Comparison of ENCODE assay signal across 1 cellular context in the genomic region with DNA sequence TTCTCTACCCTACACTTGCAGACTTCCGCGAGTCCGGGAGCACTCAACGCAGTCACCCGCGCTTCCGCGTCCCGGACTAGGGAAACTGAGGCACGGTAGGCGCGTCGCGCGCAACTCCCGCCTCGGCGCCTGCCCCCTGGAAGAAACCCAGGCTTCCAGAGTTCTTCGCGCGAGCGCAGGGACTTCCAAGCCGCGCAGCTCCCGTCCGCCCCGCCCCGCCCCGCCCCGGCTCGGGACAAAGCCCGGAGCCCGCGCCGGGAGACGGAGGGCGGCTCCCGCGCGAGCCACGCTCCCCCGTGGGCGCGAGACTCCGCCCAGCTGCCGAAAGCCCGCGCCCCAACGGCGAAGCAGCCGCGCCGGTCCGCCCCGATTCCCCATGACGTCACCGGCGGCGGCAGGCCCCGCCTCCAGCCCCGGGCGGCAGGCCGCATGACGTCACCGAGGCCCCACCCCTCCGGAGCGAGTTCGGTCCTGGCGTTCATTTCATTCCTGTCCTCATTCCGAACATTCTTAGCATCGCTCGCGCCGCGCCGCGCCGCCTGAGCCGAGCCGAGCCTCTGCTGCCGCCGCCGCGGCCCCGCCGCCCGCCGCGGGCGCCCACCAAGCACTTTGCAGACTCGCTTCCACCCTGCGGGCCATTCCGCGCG.
TF ChIP-seq lines count a peak whose summit lies in the region.

A gene (plus strand): TSS at position 498 of the 647 bp plus-strand sequence.

TF ChIP-seq in HEK293, 187 proteins besides CTCF, POLR2A, EP300 and RAD21 (continued from another document):
- TF ChIP-seq ZNF660 (tag by site-specific recombination; IDR thresholded peaks at IDR 0.05) (peak; percentile 52; the same call in 1 of the 2 replicates), KLF16 (tag by site-specific recombination; IDR thresholded peaks at IDR 0.05) (peak; percentile 62; the same call in 1 of the 2 replicates), ZNF530 (tag by site-specific recombination; IDR thresholded peaks at IDR 0.05; ENCODE audit: low read depth) (no peak), ZEB2 (tag by site-specific recombination; IDR thresholded peaks at IDR 0.05) (peak; percentile 59; the same call in 1 of the 2 replicates), RBAK (tag by site-specific recombination; IDR thresholded peaks at IDR 0.05) (no peak), ZFP41 (tag by site-specific recombination; IDR thresholded peaks at IDR 0.05; ENCODE audit: borderline replicate concordance) (no peak), ZNF701 (tag by site-specific recombination; IDR thresholded peaks at IDR 0.05) (no peak), ZNF274 (IDR thresholded peaks at IDR 0.05; ENCODE audit: low read length) (no peak), ZNF274 (tag by site-specific recombination; IDR thresholded peaks at IDR 0.05; ENCODE audit: borderline replicate concordance) (no peak), ZNF785 (tag by site-specific recombination; IDR thresholded peaks at IDR 0.05) (0 out of 2 replicates have a peak, but pooled peaks have one; percentile 63), ZNF626 (tag by site-specific recombination; IDR thresholded peaks at IDR 0.05) (no peak), ZNF37A (tag by site-specific recombination; IDR thresholded peaks at IDR 0.05) (0 out of 2 replicates have a peak, but pooled peaks have one; percentile 26), GLI2 (tag by site-specific recombination; IDR thresholded peaks at IDR 0.05; ENCODE audit: borderline replicate concordance, low read depth) (no peak), ZNF169 (tag by site-specific recombination; IDR thresholded peaks at IDR 0.05) (no peak), ZIC2 (tag by site-specific recombination; IDR thresholded peaks at IDR 0.05) (no peak), ZNF501 (tag by site-specific recombination; IDR thresholded peaks at IDR 0.05) (no peak), ZNF239 (tag by site-specific recombination; IDR thresholded peaks at IDR 0.05) (no peak), ZNF138 (tag by site-specific recombination; IDR thresholded peaks at IDR 0.05; ENCODE audit: borderline replicate concordance) (no peak), ZNF561 (tag by site-specific recombination; IDR thresholded peaks at IDR 0.05; ENCODE audit: borderline replicate concordance) (peak; percentile 71; the same call in 1 of the 2 replicates), ZNF266 (tag by site-specific recombination; IDR thresholded peaks at IDR 0.05; ENCODE audit: low read depth) (no peak), KLF1 (tag by site-specific recombination; IDR thresholded peaks at IDR 0.05) (peak; percentile 77), ZNF174 (tag by site-specific recombination; IDR thresholded peaks at IDR 0.05) (no peak), ZSCAN30 (tag by site-specific recombination; IDR thresholded peaks at IDR 0.05) (peak; percentile 79), ZNF23 (tag by site-specific recombination; IDR thresholded peaks at IDR 0.05; ENCODE audit: borderline replicate concordance) (no peak), ZNF121 (tag by site-specific recombination; IDR thresholded peaks at IDR 0.05) (no peak), ZXDB (tag by site-specific recombination; IDR thresholded peaks at IDR 0.05) (0 out of 2 replicates have a peak, but pooled peaks have one; percentile 39), MEIS1 (CRISPR knock-in tag; IDR thresholded peaks at IDR 0.05; ENCODE audit: borderline replicate concordance) (0 out of 2 replicates have a peak, but pooled peaks have one; percentile 28), ZNF426 (tag by site-specific recombination; IDR thresholded peaks at IDR 0.05) (no peak), SCRT2 (tag by site-specific recombination; IDR thresholded peaks at IDR 0.05) (no peak), ZNF214 (tag by site-specific recombination; IDR thresholded peaks at IDR 0.05; ENCODE audit: borderline replicate concordance) (no peak)
- TF ChIP-seq, protein P1, sequence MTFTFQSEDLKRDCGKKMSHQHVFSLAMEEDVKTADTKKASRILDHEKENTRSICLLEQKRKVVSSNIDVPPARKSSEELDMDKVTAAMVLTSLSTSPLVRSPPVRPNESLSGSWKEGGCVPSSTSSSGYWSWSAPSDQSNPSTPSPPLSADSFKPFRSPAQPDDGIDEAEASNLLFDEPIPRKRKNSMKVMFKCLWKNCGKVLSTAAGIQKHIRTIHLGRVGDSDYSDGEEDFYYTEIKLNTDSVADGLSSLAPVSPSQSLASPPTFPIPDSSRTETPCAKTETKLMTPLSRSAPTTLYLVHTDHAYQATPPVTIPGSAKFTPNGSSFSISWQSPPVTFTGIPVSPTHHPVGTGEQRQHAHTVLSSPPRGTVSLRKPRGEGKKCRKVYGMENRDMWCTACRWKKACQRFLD (tag by site-specific recombination; IDR thresholded peaks at IDR 0.05), result no peak
- TF ChIP-seq, protein P2, sequence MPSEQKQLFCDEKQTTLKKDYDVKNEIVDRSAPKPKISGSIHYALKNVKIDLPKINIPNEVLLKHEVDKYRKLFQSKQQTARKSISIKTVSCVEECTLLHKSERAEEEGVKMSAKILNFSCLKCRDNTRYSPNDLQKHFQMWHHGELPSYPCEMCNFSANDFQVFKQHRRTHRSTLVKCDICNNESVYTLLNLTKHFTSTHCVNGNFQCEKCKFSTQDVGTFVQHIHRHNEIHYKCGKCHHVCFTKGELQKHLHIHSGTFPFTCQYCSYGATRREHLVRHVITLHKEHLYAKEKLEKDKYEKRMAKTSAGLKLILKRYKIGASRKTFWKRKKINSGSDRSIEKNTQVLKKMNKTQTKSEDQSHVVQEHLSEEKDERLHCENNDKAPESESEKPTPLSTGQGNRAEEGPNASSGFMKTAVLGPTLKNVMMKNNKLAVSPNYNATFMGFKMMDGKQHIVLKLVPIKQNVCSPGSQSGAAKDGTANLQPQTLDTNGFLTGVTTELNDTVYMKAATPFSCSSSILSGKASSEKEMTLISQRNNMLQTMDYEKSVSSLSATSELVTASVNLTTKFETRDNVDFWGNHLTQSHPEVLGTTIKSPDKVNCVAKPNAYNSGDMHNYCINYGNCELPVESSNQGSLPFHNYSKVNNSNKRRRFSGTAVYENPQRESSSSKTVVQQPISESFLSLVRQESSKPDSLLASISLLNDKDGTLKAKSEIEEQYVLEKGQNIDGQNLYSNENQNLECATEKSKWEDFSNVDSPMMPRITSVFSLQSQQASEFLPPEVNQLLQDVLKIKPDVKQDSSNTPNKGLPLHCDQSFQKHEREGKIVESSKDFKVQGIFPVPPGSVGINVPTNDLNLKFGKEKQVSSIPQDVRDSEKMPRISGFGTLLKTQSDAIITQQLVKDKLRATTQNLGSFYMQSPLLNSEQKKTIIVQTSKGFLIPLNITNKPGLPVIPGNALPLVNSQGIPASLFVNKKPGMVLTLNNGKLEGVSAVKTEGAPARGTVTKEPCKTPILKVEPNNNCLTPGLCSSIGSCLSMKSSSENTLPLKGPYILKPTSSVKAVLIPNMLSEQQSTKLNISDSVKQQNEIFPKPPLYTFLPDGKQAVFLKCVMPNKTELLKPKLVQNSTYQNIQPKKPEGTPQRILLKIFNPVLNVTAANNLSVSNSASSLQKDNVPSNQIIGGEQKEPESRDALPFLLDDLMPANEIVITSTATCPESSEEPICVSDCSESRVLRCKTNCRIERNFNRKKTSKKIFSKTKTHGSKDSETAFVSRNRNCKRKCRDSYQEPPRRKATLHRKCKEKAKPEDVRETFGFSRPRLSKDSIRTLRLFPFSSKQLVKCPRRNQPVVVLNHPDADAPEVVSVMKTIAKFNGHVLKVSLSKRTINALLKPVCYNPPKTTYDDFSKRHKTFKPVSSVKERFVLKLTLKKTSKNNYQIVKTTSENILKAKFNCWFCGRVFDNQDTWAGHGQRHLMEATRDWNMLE (tag by site-specific recombination; conservative IDR thresholded peaks at IDR 0.05; ENCODE audit: low read depth), result no peak
- TF ChIP-seq, protein P3, sequence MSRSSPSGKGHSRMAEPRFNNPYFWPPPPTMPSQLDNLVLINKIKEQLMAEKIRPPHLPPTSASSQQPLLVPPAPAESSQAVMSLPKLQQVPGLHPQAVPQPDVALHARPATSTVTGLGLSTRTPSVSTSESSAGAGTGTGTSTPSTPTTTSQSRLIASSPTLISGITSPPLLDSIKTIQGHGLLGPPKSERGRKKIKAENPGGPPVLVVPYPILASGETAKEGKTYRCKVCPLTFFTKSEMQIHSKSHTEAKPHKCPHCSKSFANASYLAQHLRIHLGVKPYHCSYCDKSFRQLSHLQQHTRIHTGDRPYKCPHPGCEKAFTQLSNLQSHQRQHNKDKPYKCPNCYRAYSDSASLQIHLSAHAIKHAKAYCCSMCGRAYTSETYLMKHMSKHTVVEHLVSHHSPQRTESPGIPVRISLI (tag by site-specific recombination; IDR thresholded peaks at IDR 0.05), result no peak
- TF ChIP-seq, protein P4, sequence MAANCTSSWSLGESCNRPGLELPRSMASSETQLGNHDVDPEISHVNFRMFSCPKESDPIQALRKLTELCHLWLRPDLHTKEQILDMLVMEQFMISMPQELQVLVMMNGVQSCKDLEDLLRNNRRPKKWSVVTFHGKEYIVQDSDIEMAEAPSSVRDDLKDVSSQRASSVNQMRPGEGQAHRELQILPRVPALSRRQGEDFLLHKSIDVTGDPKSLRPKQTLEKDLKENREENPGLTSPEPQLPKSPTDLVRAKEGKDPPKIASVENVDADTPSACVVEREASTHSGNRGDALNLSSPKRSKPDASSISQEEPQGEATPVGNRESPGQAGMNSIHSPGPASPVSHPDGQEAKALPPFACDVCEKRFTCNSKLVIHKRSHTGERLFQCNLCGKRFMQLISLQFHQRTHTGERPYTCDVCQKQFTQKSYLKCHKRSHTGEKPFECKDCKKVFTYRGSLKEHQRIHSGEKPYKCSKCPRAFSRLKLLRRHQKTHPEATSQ (tag by site-specific recombination; IDR thresholded peaks at IDR 0.05), result no peak
- TF ChIP-seq, protein P5, sequence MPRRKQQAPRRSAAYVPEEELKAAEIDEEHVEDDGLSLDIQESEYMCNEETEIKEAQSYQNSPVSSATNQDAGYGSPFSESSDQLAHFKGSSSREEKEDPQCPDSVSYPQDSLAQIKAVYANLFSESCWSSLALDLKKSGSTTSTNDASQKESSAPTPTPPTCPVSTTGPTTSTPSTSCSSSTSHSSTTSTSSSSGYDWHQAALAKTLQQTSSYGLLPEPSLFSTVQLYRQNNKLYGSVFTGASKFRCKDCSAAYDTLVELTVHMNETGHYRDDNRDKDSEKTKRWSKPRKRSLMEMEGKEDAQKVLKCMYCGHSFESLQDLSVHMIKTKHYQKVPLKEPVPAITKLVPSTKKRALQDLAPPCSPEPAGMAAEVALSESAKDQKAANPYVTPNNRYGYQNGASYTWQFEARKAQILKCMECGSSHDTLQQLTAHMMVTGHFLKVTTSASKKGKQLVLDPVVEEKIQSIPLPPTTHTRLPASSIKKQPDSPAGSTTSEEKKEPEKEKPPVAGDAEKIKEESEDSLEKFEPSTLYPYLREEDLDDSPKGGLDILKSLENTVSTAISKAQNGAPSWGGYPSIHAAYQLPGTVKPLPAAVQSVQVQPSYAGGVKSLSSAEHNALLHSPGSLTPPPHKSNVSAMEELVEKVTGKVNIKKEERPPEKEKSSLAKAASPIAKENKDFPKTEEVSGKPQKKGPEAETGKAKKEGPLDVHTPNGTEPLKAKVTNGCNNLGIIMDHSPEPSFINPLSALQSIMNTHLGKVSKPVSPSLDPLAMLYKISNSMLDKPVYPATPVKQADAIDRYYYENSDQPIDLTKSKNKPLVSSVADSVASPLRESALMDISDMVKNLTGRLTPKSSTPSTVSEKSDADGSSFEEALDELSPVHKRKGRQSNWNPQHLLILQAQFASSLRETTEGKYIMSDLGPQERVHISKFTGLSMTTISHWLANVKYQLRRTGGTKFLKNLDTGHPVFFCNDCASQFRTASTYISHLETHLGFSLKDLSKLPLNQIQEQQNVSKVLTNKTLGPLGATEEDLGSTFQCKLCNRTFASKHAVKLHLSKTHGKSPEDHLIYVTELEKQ (tag by site-specific recombination; IDR thresholded peaks at IDR 0.05; ENCODE audit: borderline replicate concordance), result no peak
- TF ChIP-seq, protein P6, sequence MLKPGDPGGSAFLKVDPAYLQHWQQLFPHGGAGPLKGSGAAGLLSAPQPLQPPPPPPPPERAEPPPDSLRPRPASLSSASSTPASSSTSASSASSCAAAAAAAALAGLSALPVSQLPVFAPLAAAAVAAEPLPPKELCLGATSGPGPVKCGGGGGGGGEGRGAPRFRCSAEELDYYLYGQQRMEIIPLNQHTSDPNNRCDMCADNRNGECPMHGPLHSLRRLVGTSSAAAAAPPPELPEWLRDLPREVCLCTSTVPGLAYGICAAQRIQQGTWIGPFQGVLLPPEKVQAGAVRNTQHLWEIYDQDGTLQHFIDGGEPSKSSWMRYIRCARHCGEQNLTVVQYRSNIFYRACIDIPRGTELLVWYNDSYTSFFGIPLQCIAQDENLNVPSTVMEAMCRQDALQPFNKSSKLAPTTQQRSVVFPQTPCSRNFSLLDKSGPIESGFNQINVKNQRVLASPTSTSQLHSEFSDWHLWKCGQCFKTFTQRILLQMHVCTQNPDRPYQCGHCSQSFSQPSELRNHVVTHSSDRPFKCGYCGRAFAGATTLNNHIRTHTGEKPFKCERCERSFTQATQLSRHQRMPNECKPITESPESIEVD (tag by site-specific recombination; IDR thresholded peaks at IDR 0.05), result 0 out of 2 replicates have a peak, but pooled peaks have one; percentile 19
- TF ChIP-seq, protein P7, sequence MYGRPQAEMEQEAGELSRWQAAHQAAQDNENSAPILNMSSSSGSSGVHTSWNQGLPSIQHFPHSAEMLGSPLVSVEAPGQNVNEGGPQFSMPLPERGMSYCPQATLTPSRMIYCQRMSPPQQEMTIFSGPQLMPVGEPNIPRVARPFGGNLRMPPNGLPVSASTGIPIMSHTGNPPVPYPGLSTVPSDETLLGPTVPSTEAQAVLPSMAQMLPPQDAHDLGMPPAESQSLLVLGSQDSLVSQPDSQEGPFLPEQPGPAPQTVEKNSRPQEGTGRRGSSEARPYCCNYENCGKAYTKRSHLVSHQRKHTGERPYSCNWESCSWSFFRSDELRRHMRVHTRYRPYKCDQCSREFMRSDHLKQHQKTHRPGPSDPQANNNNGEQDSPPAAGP (tag by site-specific recombination; IDR thresholded peaks at IDR 0.05), result 0 out of 2 replicates have a peak, but pooled peaks have one; percentile 55
- TF ChIP-seq, protein P8, sequence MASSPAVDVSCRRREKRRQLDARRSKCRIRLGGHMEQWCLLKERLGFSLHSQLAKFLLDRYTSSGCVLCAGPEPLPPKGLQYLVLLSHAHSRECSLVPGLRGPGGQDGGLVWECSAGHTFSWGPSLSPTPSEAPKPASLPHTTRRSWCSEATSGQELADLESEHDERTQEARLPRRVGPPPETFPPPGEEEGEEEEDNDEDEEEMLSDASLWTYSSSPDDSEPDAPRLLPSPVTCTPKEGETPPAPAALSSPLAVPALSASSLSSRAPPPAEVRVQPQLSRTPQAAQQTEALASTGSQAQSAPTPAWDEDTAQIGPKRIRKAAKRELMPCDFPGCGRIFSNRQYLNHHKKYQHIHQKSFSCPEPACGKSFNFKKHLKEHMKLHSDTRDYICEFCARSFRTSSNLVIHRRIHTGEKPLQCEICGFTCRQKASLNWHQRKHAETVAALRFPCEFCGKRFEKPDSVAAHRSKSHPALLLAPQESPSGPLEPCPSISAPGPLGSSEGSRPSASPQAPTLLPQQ (tag by site-specific recombination; IDR thresholded peaks at IDR 0.05), result 0 out of 2 replicates have a peak, but pooled peaks have one; percentile 34
TF ChIP-seq in HEK293: peak in this region for 32.
